16 cellular contexts compared by ENCODE assay signal in genomic region chr3:43766672-43767465, GRCh38.
DNase-seq lines count a peak whose midpoint lies in the region; ATAC-seq, FAIRE-seq and TF ChIP-seq lines count a peak whose summit lies in the region.
"Had no signal": no experiment of that assay in that cellular context is flagged by ENCODE, and none has a peak within 500 bp of the region (broad histone marks: within the 10 kb centered on the region; RNA-seq: fewer than 3 reads in every experiment).

No MANE protein-coding gene starts in this region.

- H3K27me3 ChIP-seq in K562 (ENCODE audit: control insufficient read depth in 2 of 2, insufficient read depth in 2 of 2, low read length in 2 of 2) (no peaks in the 10 kb centered on the region), Caco-2 (replicated peaks; ENCODE audit: control insufficient read depth, insufficient read depth, low read length) (no peaks in the 10 kb centered on the region)
- H3K27me3 ChIP-seq: ascending aorta had no signal

- BruUV-seq in K562 (replicated peaks; lab: Mats Ljungman, UMichigan): no TSS peak
- no TSS peak for BruUV-seq in Caco-2 (replicated peaks; lab: Mats Ljungman, UMichigan)

- DNase-seq in AG20443 (ENCODE audit: low spot score) (peak; percentile 35), M059J (ENCODE audit: low read depth) (peak; percentile 83), K562 (ENCODE audit: extremely low read depth in 1 of 4, low spot score in 3 of 4) (peak in 1 of 4 experiments; percentile 29), iris pigment epithelial cell (ENCODE audit: low read depth) (peak; percentile 74), Caco-2 (no peak), T-cell (no peak)
- DNase-seq in activated CD4-positive, CD25-positive, alpha-beta regulatory T cell (lab: John Stamatoyannopoulos, UW): no peak
- no peak for DNase-seq in activated CD4-positive, alpha-beta T cell treated with anti-CD3 and anti-CD28 coated beads for 1 hour
- DNase-seq: activated CD4-positive, alpha-beta T cell treated with anti-CD3 and anti-CD28 coated beads for 48 hours; activated T-cell treated with anti-CD3 and anti-CD28 coated beads, Interleukin-2, amount 50 U/mL, for 24 hours; CD4-positive, CD25-positive, alpha-beta regulatory T cell; effector memory CD4-positive, alpha-beta T cell; hypothalamus had no signal

- no peaks in the 10 kb centered on the region for H3K27me3 Mint-ChIP-seq in Caco-2 (ENCODE audit: insufficient read depth, unreplicated experiment)
- peaks cover 0 to 4% of the 10 kb centered on the region in 2 donors for H3K27me3 Mint-ChIP-seq in T-cell
- H3K27me3 Mint-ChIP-seq: CD4-positive, CD25-positive, alpha-beta regulatory T cell had no signal

- intact Hi-C loops in K562 (cut with micrococcal nuclease): loop anchor here (5.0 to 10.0 kb wide), 3 partner anchors 345 to 545 kb away; no protein-coding TSS in a partner anchor
- intact Hi-C loops in Caco-2 (cut with micrococcal nuclease; ENCODE audit: unreplicated experiment): no loop called here

- CTCF ChIA-PET in K562 (lab: Yijun Ruan, JAX; ENCODE audit: low intra/inter-chr PET ratio): interaction anchor here (0.6 kb wide), 1 partner anchor 23 kb away, joined by 3 read pairs; no protein-coding TSS in a partner anchor
- CTCF ChIA-PET in Caco-2 (lab: Charles Lee): no interaction called here
- CTCF ChIA-PET in T-cell (lab: Charles Lee): interaction anchor here in 1 of 2 donors (0.6 to 0.9 kb wide), 5 partner anchors 10 to 438 kb away, joined by 3 to 7 read pairs (median 3); no protein-coding TSS in a partner anchor

- H3K27ac Mint-ChIP-seq in Caco-2 (ENCODE audit: unreplicated experiment) (no peak overlapping the region), T-cell (no peak overlapping the region)
- H3K27ac Mint-ChIP-seq: activated T-cell treated with anti-CD3 and anti-CD28 coated beads, Interleukin-2, amount 50 U/mL, for 24 hours; stimulated activated naive CD8-positive, alpha-beta T cell treated with anti-CD3 and anti-CD28 coated beads, Interleukin-15, Interleukin-2, amounts not matched to agents 100 ng/mL and 50 ng/mL, for 24 hours had no signal

- TF ChIP-seq POLR2A in K562 (conservative IDR thresholded peaks at IDR 0.05): no peak

- H3K36me3 ChIP-seq in K562 (ENCODE audit: control insufficient read depth, insufficient read depth, low read length) (no peaks in the 10 kb centered on the region), Caco-2 (ENCODE audit: control insufficient read depth, insufficient read depth, low read length) (no peaks in the 10 kb centered on the region)
- H3K36me3 ChIP-seq: ascending aorta had no signal

- H3K9me3 ChIP-seq in K562 (replicated peaks; ENCODE audit: control insufficient read depth, insufficient read depth, low read depth, low read length) (no peaks in the 10 kb centered on the region), Caco-2 (no peaks in the 10 kb centered on the region)
- H3K9me3 ChIP-seq: ascending aorta had no signal

- H3K9me1 ChIP-seq in K562 (ENCODE audit: control insufficient read depth, insufficient read depth, low read length): peaks cover 7% of the 10 kb centered on the region

- no peaks in the 10 kb centered on the region for H3K79me2 ChIP-seq in K562 (ENCODE audit: control insufficient read depth, insufficient read depth, low read length)

- POLR2A ChIA-PET in K562 (lab: Yijun Ruan, JAX) (interaction anchor here (0.9 to 2.3 kb wide), 3 partner anchors 11 to 225 kb away, joined by 3 to 13 read pairs (median 4); no protein-coding TSS in a partner anchor), Caco-2 (lab: Charles Lee) (interaction anchor here (0.8 kb wide), 1 partner anchor 9 kb away, joined by 3 read pairs; no protein-coding TSS in a partner anchor), T-cell (lab: Charles Lee) (interaction anchor here in 1 of 2 donors (0.6 kb wide), 2 partner anchors 38 to 803 kb away, joined by 3 to 7 read pairs; no protein-coding TSS in a partner anchor)

- H3K4me2 ChIP-seq in K562 (ENCODE audit: insufficient read depth, low read length): no peak overlapping the region

- WGBS in K562 (ENCODE audit: insufficient coverage, low coverage, missing lambda C conversion rate): 12% methylated on average over 2 of the region's 2 CpGs

- no peak overlapping the region for H3K4me3 Mint-ChIP-seq in Caco-2 (ENCODE audit: unreplicated experiment)
- no peak overlapping the region for H3K4me3 Mint-ChIP-seq in T-cell
- H3K4me3 Mint-ChIP-seq: activated T-cell treated with anti-CD3 and anti-CD28 coated beads, Interleukin-2, amount 50 U/mL, for 24 hours; CD4-positive, CD25-positive, alpha-beta regulatory T cell; neural crest cell; stimulated activated naive CD8-positive, alpha-beta T cell treated with anti-CD3 and anti-CD28 coated beads, Interleukin-15, Interleukin-2, amounts not matched to agents 100 ng/mL and 50 ng/mL, for 24 hours had no signal

- TF ChIP-seq EP300 in K562 (IDR thresholded peaks at IDR 0.05; ENCODE audit: low read length): no peak

- H3K4me1 Mint-ChIP-seq in Caco-2 (ENCODE audit: low read depth, unreplicated experiment): no peaks in the 10 kb centered on the region
- peaks cover 18 to 33% (median 20%) of the 10 kb centered on the region in 3 donors for H3K4me1 Mint-ChIP-seq in T-cell

- no peaks in the 10 kb centered on the region for H4K20me1 ChIP-seq in K562 (replicated peaks; ENCODE audit: control insufficient read depth, insufficient read depth, low read length)

- TF ChIP-seq CTCF in K562 (IDR thresholded peaks at IDR 0.05 in 2 of 3, conservative IDR thresholded peaks at IDR 0.05 in 1 of 3; ENCODE audit: insufficient read depth in 2 of 3, low read depth in 1 of 3, low read length in 3 of 3) (peak; percentile 8 to 45 (median 16); a peak in 2 of 6 replicates), Caco-2 (IDR thresholded peaks at IDR 0.05; ENCODE audit: insufficient read depth in 1 of 2, low read depth in 1 of 2, low read length in 1 of 2, severe bottlenecking in 1 of 2, unreplicated experiment in 1 of 2) (no peak)

- no peaks in the 10 kb centered on the region for H3K9me3 Mint-ChIP-seq in Caco-2 (ENCODE audit: unreplicated experiment)
- H3K9me3 Mint-ChIP-seq in T-cell: no peaks in the 10 kb centered on the region
- H3K9me3 Mint-ChIP-seq: activated T-cell treated with anti-CD3 and anti-CD28 coated beads, Interleukin-2, amount 50 U/mL, for 24 hours; CD4-positive, CD25-positive, alpha-beta regulatory T cell; neural crest cell; stimulated activated naive CD8-positive, alpha-beta T cell treated with anti-CD3 and anti-CD28 coated beads, Interleukin-15, Interleukin-2, amounts not matched to agents 100 ng/mL and 50 ng/mL, for 24 hours had no signal

- no peak overlapping the region for H2AFZ ChIP-seq in K562 (ENCODE audit: low read depth, low read length)

- no peak for FAIRE-seq in K562 (lab: Jason Lieb, UNC)

- ATAC-seq in K562 (no peak), T-cell (replicated peaks in 1 of 4) (no peak)

- peak in 1 of 2 experiments; percentile 50; a peak in 3 of 4 replicates for TF ChIP-seq RAD21 in K562 (CRISPR knock-in tag; conservative IDR thresholded peaks at IDR 0.05 in 1 of 2, IDR thresholded peaks at IDR 0.05 in 1 of 2)

- H3K36me3 Mint-ChIP-seq in Caco-2 (ENCODE audit: insufficient read depth, unreplicated experiment) (no peaks in the 10 kb centered on the region), T-cell (no peaks in the 10 kb centered on the region)
- H3K36me3 Mint-ChIP-seq: CD4-positive, CD25-positive, alpha-beta regulatory T cell had no signal

- no peak overlapping the region for H3K27ac ChIP-seq in K562 (ENCODE audit: extremely low read depth, low read depth, low read length)
- H3K27ac ChIP-seq: ascending aorta had no signal

- H3K4me1 ChIP-seq in K562 (replicated peaks in 1 of 2; ENCODE audit: control insufficient read depth in 2 of 2, insufficient read depth in 2 of 2, low read length in 2 of 2): peaks cover 28% of the 10 kb centered on the region in 2 experiments
- H3K4me1 ChIP-seq in Caco-2: 0 out of 2 replicates have a peak, but pooled peaks cover 7% of the 10 kb centered on the region

- H3K4me3 ChIP-seq in K562 (no peak overlapping the region), Caco-2 (ENCODE audit: low read depth, low read length) (no peak overlapping the region)
- H3K4me3 ChIP-seq: ascending aorta had no signal

- H3K9ac ChIP-seq in K562 (ENCODE audit: insufficient read depth in 1 of 2, low read depth in 2 of 2, low read length in 2 of 2): no peak overlapping the region

- in situ Hi-C loops in K562 (cut with MboI): no loop called here

TF ChIP-seq in K562, 482 proteins besides CTCF, POLR2A, EP300 and RAD21 (continues in another document):
- peak; percentile 47; the same call in 1 of the 2 replicates for TF ChIP-seq USF1 (CRISPR knock-in tag; IDR thresholded peaks at IDR 0.05)

Comparison
In these comparisons a context has a peak if more than half of its experiments do, and no peak if none do; other contexts are left out.
1. DNase-seq: peak in AG20443 (single experiment), M059J (single experiment) and iris pigment epithelial cell (single experiment); none in Caco-2 (0 of 2), T-cell (0 of 34), activated CD4-positive, CD25-positive, alpha-beta regulatory T cell (0 of 4) and activated CD4-positive, alpha-beta T cell treated with anti-CD3 and anti-CD28 coated beads for 1 hour (single experiment).
2. CTCF ChIP-seq: peak in K562 (3 of 3); none in Caco-2 (0 of 2).